8 cellular contexts compared by ENCODE assay signal in genomic region chr6:27809939-27810767, GRCh38.
A peak's percentile ranks its signal among the peaks of the same experiment; 100 is the strongest.
DNase-seq lines count a peak whose midpoint lies in the region; ATAC-seq, FAIRE-seq and TF ChIP-seq lines count a peak whose summit lies in the region.

No MANE protein-coding gene starts in this region.

- POLR2A ChIA-PET in A549 (lab: Yijun Ruan, JAX) = interaction anchor here (0.7 to 7.3 kb wide), 19 partner anchors 8 to 1784 kb away, joined by 3 to 270 read pairs (median 4); a partner anchor contains a TSS

- TF ChIP-seq CTCF in A549 (IDR thresholded peaks at IDR 0.05) = no peak
- peak; percentile 42 for TF ChIP-seq CTCF in VCaP (conservative IDR thresholded peaks at IDR 0.05)

- TF ChIP-seq EP300 in A549 (IDR thresholded peaks at IDR 0.05) = no peak

- DNase-seq in A549 (ENCODE audit: low read depth in 1 of 2, low spot score in 1 of 2) (peak; percentile 80 to 95), NCI-H2171 treated with DMSO at 0.1 percent for 48 hours (lab: John Stamatoyannopoulos, UW) (peak; percentile 94), iris pigment epithelial cell (ENCODE audit: low read depth) (peak; percentile 98), smooth muscle cell of the brain vasculature (ENCODE audit: low read depth, low spot score) (peak; percentile 90)
- DNase-seq in central memory CD4-positive, alpha-beta T cell = peak; percentile 93

- TF ChIP-seq RAD21 in A549 (conservative IDR thresholded peaks at IDR 0.05 in 1 of 2, IDR thresholded peaks at IDR 0.05 in 1 of 2) = no peak

- CTCF ChIA-PET in A549 (lab: Yijun Ruan, JAX) = interaction anchor here (0.8 to 5.6 kb wide), 2 partner anchors 62 to 86 kb away, joined by 3 to 28 read pairs; a partner anchor contains a TSS

- WGBS in A549 (ENCODE audit: missing lambda C conversion rate) = under 1% methylated on average over 16 of the region's 51 CpGs

- TF ChIP-seq POLR2A in A549 (IDR thresholded peaks at IDR 0.05; ENCODE audit: low read length) = peak; percentile 97

- peak overlapping the region; percentile 83 to 99 for H3K27ac ChIP-seq in A549
- H3K27ac ChIP-seq in VCaP = peak overlapping the region; percentile 88

- H3K4me1 ChIP-seq in A549 = peaks cover 28% of the 10 kb centered on the region; the same call in 2 of the 3 replicates

- H3K9me3 ChIP-seq in A549 = no peaks in the 10 kb centered on the region

- FAIRE-seq in A549 (lab: Jason Lieb, UNC) = no peak

- peak overlapping the region; percentile 66 for H3K4me2 ChIP-seq in A549

- ATAC-seq in A549 (peak; percentile 58 to 59), GM18511 (IDR thresholded peaks at IDR 0.05; ENCODE audit: unreplicated experiment) (peak; percentile 33), HG03097 (IDR thresholded peaks at IDR 0.05; ENCODE audit: low FRiP score, unreplicated experiment) (peak; percentile 28)

- H3K4me3 ChIP-seq in A549 = peak overlapping the region; percentile 53

TF ChIP-seq in A549, 52 proteins besides CTCF, POLR2A, EP300 and RAD21:
- TF ChIP-seq PHF8 (IDR thresholded peaks at IDR 0.05; ENCODE audit: borderline replicate concordance, low read depth) = peak; percentile 35; the same call in 1 of the 2 replicates
- no peak for TF ChIP-seq ZFP36 (IDR thresholded peaks at IDR 0.05; ENCODE audit: borderline replicate concordance, partially characterized antibody)
- TF ChIP-seq FOSL2 (IDR thresholded peaks at IDR 0.05) = no peak
- TF ChIP-seq FOSL2 (CRISPR knock-in tag; IDR thresholded peaks at IDR 0.05) = no peak
- TF ChIP-seq KDM5A (IDR thresholded peaks at IDR 0.05) = 0 out of 2 replicates have a peak, but pooled peaks have one; percentile 23
- no peak for TF ChIP-seq ZNF302 (CRISPR knock-in tag; IDR thresholded peaks at IDR 0.05)
- no peak for TF ChIP-seq EHMT2 (IDR thresholded peaks at IDR 0.05; ENCODE audit: low read depth)
- TF ChIP-seq RFX5 (IDR thresholded peaks at IDR 0.05) = no peak
- TF ChIP-seq USF2 (IDR thresholded peaks at IDR 0.05) = no peak
- TF ChIP-seq CHD4 (IDR thresholded peaks at IDR 0.05; ENCODE audit: borderline replicate concordance) = no peak
- peak; percentile 63 for TF ChIP-seq MAX (IDR thresholded peaks at IDR 0.05)
- TF ChIP-seq RARB (CRISPR knock-in tag; IDR thresholded peaks at IDR 0.05) = no peak
- no peak for TF ChIP-seq CHD2 (IDR thresholded peaks at IDR 0.05; ENCODE audit: low read length, partially characterized antibody)
- peak; percentile 86 to 98 for TF ChIP-seq JUN (IDR thresholded peaks at IDR 0.05)
- TF ChIP-seq ATOH8 (CRISPR knock-in tag; IDR thresholded peaks at IDR 0.05; ENCODE audit: low read depth) = no peak
- no peak for TF ChIP-seq BHLHE40 (IDR thresholded peaks at IDR 0.05; ENCODE audit: low read depth, low read length)
- TF ChIP-seq HMGXB4 (CRISPR knock-in tag; IDR thresholded peaks at IDR 0.05; ENCODE audit: borderline replicate concordance) = no peak
- no peak for TF ChIP-seq HES2 (IDR thresholded peaks at IDR 0.05)
- no peak for TF ChIP-seq POLR2AphosphoS2 (conservative IDR thresholded peaks at IDR 0.05; ENCODE audit: low read length)
- peak; percentile 53; the same call in 1 of the 2 replicates for TF ChIP-seq PBX3 (IDR thresholded peaks at IDR 0.05)
- peak; percentile 95 for TF ChIP-seq BCL3 (IDR thresholded peaks at IDR 0.05)
- TF ChIP-seq RCOR1 (IDR thresholded peaks at IDR 0.05; ENCODE audit: low read depth, low read length) = no peak
- TF ChIP-seq ZC3H11A (IDR thresholded peaks at IDR 0.05) = no peak
- no peak for TF ChIP-seq NR3C1 (IDR thresholded peaks at IDR 0.05)
- no peak for TF ChIP-seq CBX8 (IDR thresholded peaks at IDR 0.05)
- no peak for TF ChIP-seq ELK1 (IDR thresholded peaks at IDR 0.05; ENCODE audit: low read depth, low read length)
- TF ChIP-seq HOXB13 (CRISPR knock-in tag; IDR thresholded peaks at IDR 0.05; ENCODE audit: low read depth) = no peak
TF ChIP-seq in A549: peak in this region for 6.

Comparison
In these comparisons a context has a peak if more than half of its experiments do, and no peak if none do; other contexts are left out.
1. Peak in every context shown above with its lines: DNase-seq, ATAC-seq, H3K4me3 ChIP-seq and H3K27ac ChIP-seq.